In the genomic region with DNA sequence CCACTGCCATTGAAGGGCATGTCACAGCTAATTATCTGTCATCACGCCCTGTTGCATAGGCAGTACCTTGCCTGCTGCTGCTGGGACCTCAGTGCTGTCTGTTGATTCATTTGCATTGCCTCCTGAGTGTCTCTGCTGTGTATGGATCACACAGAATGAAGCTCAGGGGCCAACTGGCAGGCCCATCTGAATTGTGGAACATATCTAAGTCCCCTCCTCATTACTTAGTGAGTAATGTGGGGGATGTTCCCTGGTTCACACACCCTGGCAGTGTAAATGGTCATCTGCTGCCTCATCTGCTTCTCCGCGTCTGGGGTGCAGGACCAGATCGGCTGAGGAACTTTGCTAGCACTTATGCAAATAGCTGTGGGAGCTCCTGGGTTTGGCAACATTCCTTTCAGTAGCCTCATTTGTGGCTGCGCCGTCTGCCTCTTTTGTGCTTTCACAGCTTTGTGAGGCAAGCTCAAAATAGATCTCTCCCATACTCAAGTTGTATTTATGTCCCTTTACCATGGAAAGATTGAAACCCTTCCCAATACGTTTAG, we compare ENCODE assay signal across 12 cellular contexts.
DNase-seq lines count a peak whose midpoint lies in the region; ATAC-seq and TF ChIP-seq lines count a peak whose summit lies in the region.
"Had no signal": no experiment of that assay in that cellular context is flagged by ENCODE, and none has a peak within 500 bp of the region (broad histone marks: within the 10 kb centered on the region; RNA-seq: fewer than 3 reads in every experiment).

No MANE protein-coding gene starts in this region.

- no peak for ATAC-seq in GM18870 (IDR thresholded peaks at IDR 0.05; ENCODE audit: unreplicated experiment)
- ATAC-seq: activated CD4-positive, alpha-beta T cell treated with anti-CD3 and anti-CD28 coated beads for 36 hours; Panc1 had no signal

- in situ Hi-C loops in astrocyte of the cerebellum (cut with HindIII; ENCODE audit: low sequenced_read_pairs): no loop called here

- TF ChIP-seq CTCF in astrocyte of the cerebellum (IDR thresholded peaks at IDR 0.05; ENCODE audit: low read depth, low read length, missing control alignments): no peak

- H3K4me3 ChIP-seq in astrocyte of the cerebellum (ENCODE audit: low read depth, low read length): no peak overlapping the region
- peak overlapping the region; percentile 5 for H3K4me3 ChIP-seq in iPS-11a (ENCODE audit: low read depth, low read length)

- peaks cover 5% of the 10 kb centered on the region for H3K9me3 Mint-ChIP-seq in activated naive CD4-positive, alpha-beta T cell treated with anti-CD3 and anti-CD28 coated beads, Interleukin-2, amount 10 ng/mL, durations not matched to agents 7 days and 5 days

- no peaks in the 10 kb centered on the region for H3K27me3 Mint-ChIP-seq in activated naive CD4-positive, alpha-beta T cell treated with anti-CD3 and anti-CD28 coated beads, Interleukin-2, amount 10 ng/mL, durations not matched to agents 7 days and 5 days
- H3K27me3 Mint-ChIP-seq: activated CD4-positive, alpha-beta T cell treated with anti-CD3 and anti-CD28 coated beads for 36 hours had no signal

- H3K4me3 Mint-ChIP-seq in activated naive CD4-positive, alpha-beta T cell treated with anti-CD3 and anti-CD28 coated beads, Interleukin-2, amount 10 ng/mL, durations not matched to agents 7 days and 5 days: no peak overlapping the region
- H3K4me3 Mint-ChIP-seq: activated CD4-positive, alpha-beta T cell treated with anti-CD3 and anti-CD28 coated beads for 36 hours had no signal

- no peak overlapping the region for H3K27ac Mint-ChIP-seq in activated naive CD4-positive, alpha-beta T cell treated with anti-CD3 and anti-CD28 coated beads, Interleukin-2, amount 10 ng/mL, durations not matched to agents 7 days and 5 days
- H3K27ac Mint-ChIP-seq: activated CD4-positive, alpha-beta T cell treated with anti-CD3 and anti-CD28 coated beads for 36 hours had no signal

- H3K4me1 Mint-ChIP-seq in activated naive CD4-positive, alpha-beta T cell treated with anti-CD3 and anti-CD28 coated beads, Interleukin-2, amount 10 ng/mL, durations not matched to agents 7 days and 5 days: no peaks in the 10 kb centered on the region
- H3K4me1 Mint-ChIP-seq: activated CD4-positive, alpha-beta T cell treated with anti-CD3 and anti-CD28 coated beads for 36 hours had no signal

- peak; percentile 5 for DNase-seq in NCI-H2227 (lab: John Stamatoyannopoulos, UW; ENCODE audit: unreplicated experiment)
- DNase-seq in NCI-H2227 treated with DMSO at 0.1 percent for 48 hours (lab: John Stamatoyannopoulos, UW): no peak
- DNase-seq in astrocyte of the cerebellum (ENCODE audit: low read depth): peak; percentile 77
- peak; percentile 57 for DNase-seq in stromal cell of bone marrow (ENCODE audit: low read depth)
- DNase-seq in activated naive CD4-positive, alpha-beta T cell treated with anti-CD3 and anti-CD28 coated beads, Interleukin-2, amount 10 ng/mL, durations not matched to agents 7 days and 5 days: no peak
- DNase-seq in effector CD4-positive, alpha-beta T cell: no peak
- DNase-seq: activated CD4-positive, alpha-beta T cell treated with anti-CD3 and anti-CD28 coated beads for 36 hours; aorta; kidney glomerular epithelial cell had no signal

- CTCF ChIA-PET in activated naive CD4-positive, alpha-beta T cell treated with anti-CD3 and anti-CD28 coated beads, Interleukin-2, amount 10 ng/mL, durations not matched to agents 7 days and 5 days (lab: Charles Lee): no interaction called here

- H3K36me3 Mint-ChIP-seq in activated naive CD4-positive, alpha-beta T cell treated with anti-CD3 and anti-CD28 coated beads, Interleukin-2, amount 10 ng/mL, durations not matched to agents 7 days and 5 days: no peaks in the 10 kb centered on the region

Comparison
In these comparisons a context has a peak if more than half of its experiments do, and no peak if none do; other contexts are left out.
1. DNase-seq: peak in NCI-H2227 (single experiment), astrocyte of the cerebellum (single experiment) and stromal cell of bone marrow (single experiment); none in NCI-H2227 treated with DMSO at 0.1 percent for 48 hours (single experiment), activated naive CD4-positive, alpha-beta T cell treated with anti-CD3 and anti-CD28 coated beads, Interleukin-2, amount 10 ng/mL, durations not matched to agents 7 days and 5 days (single experiment) and effector CD4-positive, alpha-beta T cell (single experiment).